ENCODE assay signal across 10 cellular contexts in genomic region chr11:8720868-8721739, GRCh38. TPM values are rescaled to one million over a fixed set of nuclear protein-coding genes. Genes with fewer than 3 reads are reported as not detected.
A peak's percentile ranks its signal among the peaks of the same experiment; 100 is the strongest.
DNase-seq lines count a peak whose midpoint lies in the region; ATAC-seq and TF ChIP-seq lines count a peak whose summit lies in the region.
"Had no signal": no experiment of that assay in that cellular context is flagged by ENCODE, and none has a peak within 500 bp of the region (broad histone marks: within the 10 kb centered on the region; RNA-seq: fewer than 3 reads in every experiment).

No MANE protein-coding gene starts in this region.

- H3K36me3 ChIP-seq in fibroblast of lung (ENCODE audit: control insufficient read depth, insufficient read depth, low read length) (no peaks in the 10 kb centered on the region), psoas muscle (ENCODE audit: insufficient read depth in 1 of 2, low read depth in 1 of 2) (peaks cover 0 to 14% of the 10 kb centered on the region in 2 donors), OCI-LY7 (ENCODE audit: insufficient read depth, low read length) (no peaks in the 10 kb centered on the region)

- H3K27me3 ChIP-seq in fibroblast of lung (ENCODE audit: control insufficient read depth, insufficient read depth, low read length) (no peaks in the 10 kb centered on the region), psoas muscle (ENCODE audit: insufficient read depth in 3 of 3, low read length in 2 of 3) (no peaks in the 10 kb centered on the region)

- peak overlapping the region; percentile 27 for H3K4me2 ChIP-seq in fibroblast of lung (ENCODE audit: extremely low read depth, insufficient read depth, low read length)
- H3K4me2 ChIP-seq in OCI-LY7 (ENCODE audit: low read length), result no peak overlapping the region

- POLR2A ChIA-PET in OCI-LY7 (lab: Charles Lee), result interaction anchor here (1.1 kb wide), 1 partner anchor 10 kb away, joined by 4 read pairs; no protein-coding TSS in a partner anchor

- H2AFZ ChIP-seq in fibroblast of lung (ENCODE audit: low read length), result no peak overlapping the region
- no peak overlapping the region for H2AFZ ChIP-seq in OCI-LY7 (ENCODE audit: low read length)

- no TSS peak for BruUV-seq in OCI-LY7 (replicated peaks; lab: Mats Ljungman, UMichigan)

- WGBS in psoas muscle, 3 donors, result 53 to 71% (median 61%) methylated on average over 6 to 7 of the region's 7 CpGs

- no peak overlapping the region for H3K9ac ChIP-seq in fibroblast of lung (ENCODE audit: insufficient read depth, low read length)

- no peak for ATAC-seq in psoas muscle
- no peak for ATAC-seq in GM19023 (IDR thresholded peaks at IDR 0.05; ENCODE audit: unreplicated experiment)
- ATAC-seq in GM19035 (IDR thresholded peaks at IDR 0.05; ENCODE audit: unreplicated experiment), result no peak
- ATAC-seq: CD8-positive, alpha-beta T cell had no signal

- peaks cover 62% of the 10 kb centered on the region for H3K4me1 ChIP-seq in fibroblast of lung (ENCODE audit: control insufficient read depth, extremely low read depth, insufficient read depth, low read length)
- peaks cover 44% of the 10 kb centered on the region for H3K4me1 ChIP-seq in psoas muscle
- H3K4me1 ChIP-seq in OCI-LY7 (ENCODE audit: insufficient read depth, low read length, poor library complexity, severe bottlenecking), result no peaks in the 10 kb centered on the region

- DNase-seq in D341Med (ENCODE audit: low spot score), result peak; percentile 64
- DNase-seq in NCI-H82 treated with DMSO at 0.1 percent for 48 hours (lab: John Stamatoyannopoulos, UW; ENCODE audit: unreplicated experiment), result peak; percentile 4
- DNase-seq in fibroblast of lung (ENCODE audit: low read depth in 2 of 2), result peak in 1 of 2 donors; percentile 28
- no peak for DNase-seq in psoas muscle
- no peak for DNase-seq in OCI-LY7 (ENCODE audit: low spot score)
- DNase-seq in NAMALWA (ENCODE audit: low spot score), result no peak
- DNase-seq: CD8-positive, alpha-beta T cell; stimulated activated CD4-positive, alpha-beta T cell treated with anti-CD3 and anti-CD28 coated beads, Interleukin-2, amount 100 ng/mL, for 24 hours had no signal

- peak overlapping the region; percentile 95 for H3K27ac ChIP-seq in fibroblast of lung (ENCODE audit: insufficient read depth, low read length)
- H3K27ac ChIP-seq in psoas muscle, result peak overlapping the region; percentile 74
- no peak overlapping the region for H3K27ac ChIP-seq in OCI-LY7 (ENCODE audit: low read depth, low read length, poor library complexity, severe bottlenecking)

- intact Hi-C loops in psoas muscle (cut with DNase I), result no loop called here
- intact Hi-C loops in OCI-LY7 (cut with micrococcal nuclease; ENCODE audit: unreplicated experiment), result no loop called here

- no peaks in the 10 kb centered on the region for H3K9me3 ChIP-seq in fibroblast of lung (ENCODE audit: control insufficient read depth, insufficient read depth, low read depth, low read length)
- no peaks in the 10 kb centered on the region for H3K9me3 ChIP-seq in psoas muscle
- no peaks in the 10 kb centered on the region for H3K9me3 ChIP-seq in OCI-LY7 (ENCODE audit: low read length)

- H3K4me3 ChIP-seq in fibroblast of lung (replicated peaks in 1 of 4; ENCODE audit: control extremely low read depth in 1 of 4, insufficient read depth in 1 of 4, low read depth in 3 of 4, low read length in 4 of 4), result no peak overlapping the region
- no peak overlapping the region for H3K4me3 ChIP-seq in psoas muscle
- H3K4me3 ChIP-seq in OCI-LY7 (ENCODE audit: low read depth, low read length, poor library complexity, severe bottlenecking), result no peak overlapping the region

- H3K79me2 ChIP-seq in fibroblast of lung (ENCODE audit: control insufficient read depth, insufficient read depth, low read length) (no peaks in the 10 kb centered on the region), OCI-LY7 (ENCODE audit: insufficient read depth, low read depth, low read length) (no peaks in the 10 kb centered on the region)

- no peaks in the 10 kb centered on the region for H4K20me1 ChIP-seq in fibroblast of lung (ENCODE audit: control insufficient read depth, extremely low read depth, insufficient read depth, low read length)
- H4K20me1 ChIP-seq in OCI-LY7 (ENCODE audit: insufficient read depth, low read length), result no peaks in the 10 kb centered on the region

- no peaks in the 10 kb centered on the region for H3K9me2 ChIP-seq in OCI-LY7 (ENCODE audit: insufficient read depth, low read length)

- TF ChIP-seq CTCF in fibroblast of lung (conservative IDR thresholded peaks at IDR 0.05 in 1 of 2, IDR thresholded peaks at IDR 0.05 in 1 of 2; ENCODE audit: low read depth in 1 of 2, low read length in 2 of 2) (no peak), psoas muscle (IDR thresholded peaks at IDR 0.05) (no peak), OCI-LY7 (conservative IDR thresholded peaks at IDR 0.05; ENCODE audit: low read length) (no peak)

- CTCF ChIA-PET in OCI-LY7 (lab: Charles Lee; ENCODE audit: unreplicated experiment), result no interaction called here

RNA-seq across cellular contexts. Expression of gene RPL27A, which starts 38.5 kb away (rescaled TPM):
- total RNA-seq in fibroblast of lung, result 1,035 and 1,237 TPM in 2 replicates
- 874 and 1,114 TPM in 2 replicates for polyA plus RNA-seq in fibroblast of lung
- polyA plus RNA-seq in fibroblast of lung (2012), result 1,974 and 2,490 TPM in 2 replicates
- polyA minus RNA-seq in fibroblast of lung (ENCODE audit: low replicate concordance), result 125 and 220 TPM in 2 replicates
- 100 to 1,000 TPM; 308 to 673 (median 565) TPM for total RNA-seq in psoas muscle
- polyA plus RNA-seq in psoas muscle, result 1,000 to 10,000 TPM; 1,443 to 2,060 (median 1,904) TPM
- total RNA-seq in OCI-LY7 (2014; rRNA removed; shearing (Covaris generic)), result 2,753 and 3,468 TPM in 2 replicates
- total RNA-seq in OCI-LY7 (2022), result 1,593 and 1,611 TPM in 2 replicates

RNA-seq across cellular contexts. Expression of gene TRIM66, which starts 38.6 kb away (rescaled TPM):
- total RNA-seq in fibroblast of lung (5.6 and 13.7 TPM in 2 replicates), psoas muscle (1 to 10 TPM; 2.0 to 3.9 (median 3.5) TPM), OCI-LY7 (2022) (19.0 and 20.8 TPM in 2 replicates)
- polyA plus RNA-seq in fibroblast of lung (2.5 and 3.9 TPM in 2 replicates), psoas muscle (1 to 10 TPM in 1 of 3 donors, under 1 TPM in 2; 0.46 to 1.4 (median 0.69) TPM)
- polyA plus RNA-seq in fibroblast of lung (2012), result 1.5 and 1.6 TPM in 2 replicates
- 2.0 and 2.7 TPM in 2 replicates for polyA minus RNA-seq in fibroblast of lung (ENCODE audit: low replicate concordance)
- 4.4 and 16.4 TPM in 2 replicates for total RNA-seq in OCI-LY7 (2014; rRNA removed; shearing (Covaris generic))

Comparison
In these comparisons a context has a peak if more than half of its experiments do, and no peak if none do; other contexts are left out.
1. DNase-seq: peak in D341Med (single experiment) and NCI-H82 treated with DMSO at 0.1 percent for 48 hours (single experiment); none in psoas muscle (0 of 2), OCI-LY7 (single experiment) and NAMALWA (single experiment).